In the genomic region with DNA sequence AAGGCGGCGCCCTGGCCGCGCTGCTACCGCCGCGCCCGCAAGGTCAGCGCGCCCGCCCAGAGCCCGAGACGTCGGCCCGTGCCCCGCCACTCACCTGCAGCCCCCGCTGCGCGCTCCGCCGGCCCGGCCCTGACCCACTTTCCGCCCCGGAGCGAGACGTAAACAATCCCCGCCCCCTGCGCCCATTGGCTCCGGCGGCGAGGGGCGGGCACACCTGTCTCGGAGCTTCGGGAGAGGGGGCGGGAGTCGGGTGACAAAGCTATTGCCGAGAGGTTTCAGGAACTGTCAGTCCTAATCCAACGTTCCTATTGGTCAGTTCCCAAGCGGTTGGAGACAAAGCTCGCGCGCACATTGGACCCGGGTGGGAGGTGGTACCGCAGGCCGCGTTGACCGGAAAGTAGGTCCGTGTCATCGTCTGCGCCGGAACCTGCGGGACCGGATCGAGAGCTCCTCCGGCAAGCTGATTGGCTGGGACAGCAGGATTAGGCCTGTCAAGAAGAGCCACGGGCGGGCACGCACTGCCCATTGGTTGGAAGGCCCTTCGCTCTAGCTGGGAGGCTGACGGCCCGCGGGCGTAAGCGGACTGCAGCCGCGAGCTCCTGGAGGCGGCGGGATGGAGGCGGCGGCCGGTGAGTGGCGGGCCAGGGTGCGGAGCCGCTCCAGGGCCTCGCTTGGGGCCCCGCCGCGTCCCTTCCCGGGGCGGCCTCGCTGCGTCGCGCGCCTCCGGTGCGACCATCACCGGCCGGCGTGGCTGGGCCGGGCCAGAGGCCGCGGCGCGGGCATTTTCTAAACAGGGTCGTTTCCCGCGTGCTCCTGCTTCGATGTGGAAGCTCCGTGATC, we compare ENCODE assay signal across 8 cellular contexts. TPM values are rescaled to one million over a fixed set of nuclear protein-coding genes. Genes with fewer than 3 reads are reported as not detected.
A peak's percentile ranks its signal among the peaks of the same experiment; 100 is the strongest.
DNase-seq lines count a peak whose midpoint lies in the region; ATAC-seq and TF ChIP-seq lines count a peak whose summit lies in the region.

A gene with protein sequence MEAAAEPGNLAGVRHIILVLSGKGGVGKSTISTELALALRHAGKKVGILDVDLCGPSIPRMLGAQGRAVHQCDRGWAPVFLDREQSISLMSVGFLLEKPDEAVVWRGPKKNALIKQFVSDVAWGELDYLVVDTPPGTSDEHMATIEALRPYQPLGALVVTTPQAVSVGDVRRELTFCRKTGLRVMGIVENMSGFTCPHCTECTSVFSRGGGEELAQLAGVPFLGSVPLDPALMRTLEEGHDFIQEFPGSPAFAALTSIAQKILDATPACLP (plus strand): TSS at position 553 of the 840 bp plus-strand sequence. CDS start 61 bp downstream, at position 614.
A gene (minus strand): TSS at position 164 of the 840 bp plus-strand sequence. CDS start 1,088 bp downstream, outside the sequence.

- H3K27ac ChIP-seq in KMS-11 (peak within 1 kb of the TSS; percentile 62), Peyer's patch (peak within 1 kb of the TSS; percentile 88 to 93 (median 92)), esophagus (ENCODE audit: low read depth in 2 of 2, low read length in 1 of 2) (peak within 1 kb of the TSS; percentile 93 to 94)

- H3K4me3 ChIP-seq in KMS-11 (IDR thresholded peaks at IDR 0.05; ENCODE audit: insufficient read depth, low read depth, low read length) (no peak within 1 kb of the TSS), Peyer's patch (peak within 1 kb of the TSS; percentile 96 to 99 (median 98)), esophagus (ENCODE audit: low read depth in 1 of 2, low read length in 2 of 2) (peak within 1 kb of the TSS; percentile 78 to 84), mucosa of stomach (ENCODE audit: low read length) (peak within 1 kb of the TSS; percentile 51)

- peak in 1 of 2 donors; percentile 63 for TF ChIP-seq POLR2A in Peyer's patch (IDR thresholded peaks at IDR 0.05)

- peaks cover 43% of the 10 kb centered on the region for H3K79me2 ChIP-seq in KMS-11 (ENCODE audit: insufficient read depth, low read depth)

- H3K9me3 ChIP-seq in Peyer's patch (no peaks in the 10 kb centered on the region), esophagus (ENCODE audit: control insufficient read depth in 2 of 2, insufficient read depth in 1 of 2, low read depth in 1 of 2, low read length in 1 of 2) (peaks cover 0 to 2% of the 10 kb centered on the region in 2 donors), mucosa of stomach (ENCODE audit: control insufficient read depth, low read length) (no peaks in the 10 kb centered on the region)

- peak within 1 kb of the TSS; percentile 84 for H3K4me2 ChIP-seq in KMS-11

- no peaks in the 10 kb centered on the region for H3K27me3 ChIP-seq in KMS-11 (ENCODE audit: insufficient read depth, low read depth)
- H3K27me3 ChIP-seq in Peyer's patch: no peaks in the 10 kb centered on the region
- no peaks in the 10 kb centered on the region for H3K27me3 ChIP-seq in esophagus (ENCODE audit: control insufficient read depth in 1 of 2, insufficient read depth in 2 of 2, low read length in 2 of 2)
- H3K27me3 ChIP-seq in mucosa of stomach (ENCODE audit: control insufficient read depth, insufficient read depth, low read length): no peaks in the 10 kb centered on the region

- peak; percentile 81 for ATAC-seq in GM21737 (IDR thresholded peaks at IDR 0.05; ENCODE audit: unreplicated experiment)

- WGBS in esophagus, 2 donors: 0% methylated on average over 83 to 100 of the region's 100 CpGs

- DNase-seq in DMS53 treated with DMSO at 0.1 percent for 48 hours (lab: John Stamatoyannopoulos, UW; ENCODE audit: unreplicated experiment) (peak; percentile 97), Peyer's patch (peak; percentile 99 to 100 (median 100))
- peak; percentile 97 to 98 for DNase-seq in activated T-cell treated with anti-CD3 and anti-CD28 coated beads, Interleukin-2, amount 50 U/mL, for 48 hours
- peak; percentile 94 to 95 for DNase-seq in stimulated activated CD8-positive, alpha-beta memory T cell treated with anti-CD3 and anti-CD28 coated beads, Interleukin-7, amount 100 ng/mL, for 1 hour (ENCODE audit: low read depth in 2 of 2)

- peak within 1 kb of the TSS; percentile 69 for H3K9ac ChIP-seq in KMS-11
- peak within 1 kb of the TSS; percentile 73 for H3K9ac ChIP-seq in mucosa of stomach (ENCODE audit: low read length)

- H3K36me3 ChIP-seq in KMS-11 (ENCODE audit: insufficient read depth) (no peaks in the 10 kb centered on the region), Peyer's patch (peaks cover 0 to 37% (median 0%) of the 10 kb centered on the region in 3 donors), esophagus (ENCODE audit: control insufficient read depth in 2 of 2, insufficient read depth in 2 of 2, low read length in 1 of 2) (peaks cover 0 to 40% of the 10 kb centered on the region in 2 donors), mucosa of stomach (ENCODE audit: control insufficient read depth, insufficient read depth, low read length) (no peaks in the 10 kb centered on the region)

- peak within 1 kb of the TSS; percentile 78 for H2AFZ ChIP-seq in KMS-11 (ENCODE audit: low read depth)

- no peaks in the 10 kb centered on the region for H4K20me1 ChIP-seq in KMS-11 (ENCODE audit: insufficient read depth)

- H3K4me1 ChIP-seq in KMS-11 (ENCODE audit: low read depth, poor library complexity, severe bottlenecking) (peaks cover 14% of the 10 kb centered on the region), Peyer's patch (peaks cover 3 to 41% (median 8%) of the 10 kb centered on the region in 4 donors), esophagus (ENCODE audit: control insufficient read depth in 2 of 2, insufficient read depth in 2 of 2, low read length in 1 of 2) (peaks cover 8 to 16% of the 10 kb centered on the region in 2 donors), mucosa of stomach (ENCODE audit: control insufficient read depth, insufficient read depth, low read length) (peaks cover 9% of the 10 kb centered on the region)

- TF ChIP-seq CTCF in KMS-11 (conservative IDR thresholded peaks at IDR 0.05; ENCODE audit: low read depth, low read length): no peak
- no peak for TF ChIP-seq CTCF in Peyer's patch (IDR thresholded peaks at IDR 0.05)

RNA-seq across cellular contexts. Expression of the first gene that starts in this region (rescaled TPM):
- 10 to 100 TPM; 47.1 to 99.9 (median 59.3) TPM for total RNA-seq in Peyer's patch
- polyA plus RNA-seq in esophagus: 10 to 100 TPM; 41.5 to 57.8 TPM

RNA-seq across cellular contexts. Expression of the second gene that starts in this region (rescaled TPM):
- total RNA-seq in Peyer's patch: 100 to 1,000 TPM in 2 of 4 donors, 10 to 100 TPM in 2; 76.4 to 148 (median 102) TPM
- 100 to 1,000 TPM in 1 of 2 donors, 10 to 100 TPM in 1; 69.1 to 126 TPM for polyA plus RNA-seq in esophagus
